Comparison of ENCODE assay signal across 13 cellular contexts in genomic region chr6:166499350-166500163, GRCh38.
A peak's percentile ranks its signal among the peaks of the same experiment; 100 is the strongest.
DNase-seq lines count a peak whose midpoint lies in the region; ATAC-seq and TF ChIP-seq lines count a peak whose summit lies in the region.
"Had no signal": no experiment of that assay in that cellular context is flagged by ENCODE, and none has a peak within 500 bp of the region (broad histone marks: within the 10 kb centered on the region; RNA-seq: fewer than 3 reads in every experiment).

No MANE protein-coding gene starts in this region.

- peak overlapping the region; percentile 20; the same call in 1 of the 2 replicates for H3K4me2 ChIP-seq in OCI-LY3 (ENCODE audit: low read length)

- peak; percentile 59 for ATAC-seq in HG02623 (IDR thresholded peaks at IDR 0.05; ENCODE audit: unreplicated experiment)
- ATAC-seq: upper lobe of right lung had no signal

- peaks cover 5% of the 10 kb centered on the region; the same call in 1 of the 2 replicates for H3K36me3 Mint-ChIP-seq in HFFc6 (ENCODE audit: low read depth)

- peaks cover 28% of the 10 kb centered on the region for H3K4me1 ChIP-seq in OCI-LY3 (ENCODE audit: low read length)
- H3K4me1 ChIP-seq: upper lobe of right lung had no signal

- H3K27ac Mint-ChIP-seq in HFFc6: no peak overlapping the region
- H3K27ac Mint-ChIP-seq: B cell had no signal

- peaks cover 33% of the 10 kb centered on the region for H3K36me3 ChIP-seq in OCI-LY3 (replicated peaks; ENCODE audit: low read depth, low read length)

- H2AFZ ChIP-seq in OCI-LY3 (ENCODE audit: low read depth, low read length): no peak overlapping the region

- peak overlapping the region; percentile 93 for H3K27ac ChIP-seq in OCI-LY3 (ENCODE audit: low read length)
- H3K27ac ChIP-seq: upper lobe of right lung had no signal

- H3K4me3 Mint-ChIP-seq in HFFc6: no peak overlapping the region
- H3K4me3 Mint-ChIP-seq: activated naive CD8-positive, alpha-beta T cell treated with anti-CD3 and anti-CD28 coated beads, Interleukin-2, amount 10 ng/mL, durations not matched to agents 7 days and 5 days; B cell had no signal

- peak overlapping the region; percentile 18 for H3K4me3 ChIP-seq in OCI-LY3 (ENCODE audit: low read length)
- H3K4me3 ChIP-seq: upper lobe of right lung had no signal

- H3K9ac ChIP-seq in OCI-LY3 (ENCODE audit: low read length): no peak overlapping the region; the same call in 1 of the 2 replicates

- H3K27me3 ChIP-seq in OCI-LY3 (ENCODE audit: low read depth, low read length): no peaks in the 10 kb centered on the region
- H3K27me3 ChIP-seq: upper lobe of right lung had no signal

- CTCF ChIA-PET in GM10248 (lab: Yijun Ruan, JAX): interaction anchor here (1.6 kb wide), 2 partner anchors 10 to 16 kb away, joined by 3 to 4 read pairs; no protein-coding TSS in a partner anchor

- no peak for TF ChIP-seq POLR2A in erythroblast (IDR thresholded peaks at IDR 0.05; ENCODE audit: low read length)

- no peaks in the 10 kb centered on the region for H4K20me1 ChIP-seq in OCI-LY3 (ENCODE audit: insufficient read depth, low read length)

- no peaks in the 10 kb centered on the region; the same call in 1 of the 2 replicates for H3K9me3 Mint-ChIP-seq in HFFc6
- H3K9me3 Mint-ChIP-seq: activated naive CD8-positive, alpha-beta T cell treated with anti-CD3 and anti-CD28 coated beads, Interleukin-2, amount 10 ng/mL, durations not matched to agents 7 days and 5 days had no signal

- H3K9me3 ChIP-seq in OCI-LY3 (ENCODE audit: insufficient read depth, low read length): peaks cover 15% of the 10 kb centered on the region
- H3K9me3 ChIP-seq: upper lobe of right lung had no signal

- no peaks in the 10 kb centered on the region for H3K27me3 Mint-ChIP-seq in HFFc6 (ENCODE audit: insufficient read depth)
- H3K27me3 Mint-ChIP-seq: activated naive CD8-positive, alpha-beta T cell treated with anti-CD3 and anti-CD28 coated beads, Interleukin-2, amount 10 ng/mL, durations not matched to agents 7 days and 5 days; B cell had no signal

- no peaks in the 10 kb centered on the region for H3K4me1 Mint-ChIP-seq in HFFc6 (ENCODE audit: low read depth)

- no peak for TF ChIP-seq CTCF in OCI-LY3 (IDR thresholded peaks at IDR 0.05; ENCODE audit: low read depth, low read length)
- no peak for TF ChIP-seq CTCF in GM10248 (IDR thresholded peaks at IDR 0.05; ENCODE audit: control extremely low read depth, extremely low read depth, low read depth, missing control alignments)
- TF ChIP-seq CTCF in HFFc6 (IDR thresholded peaks at IDR 0.05): no peak

- peak; percentile 25 for DNase-seq in stimulated activated CD4-positive, alpha-beta T cell treated with anti-CD3 and anti-CD28 coated beads, Interleukin-15, amount 100 ng/mL, for 24 hours
- no peak for DNase-seq in stimulated activated CD4-positive, alpha-beta T cell treated with anti-CD3 and anti-CD28 coated beads, Interleukin-12 subunit alpha, Interleukin-12 subunit beta, amount 100 ng/mL, for 4 hours
- DNase-seq in GM10248 (ENCODE audit: extremely low spot score): no peak
- DNase-seq in erythroblast (lab: John Stamatoyannopoulos, UW): no peak
- DNase-seq in Kasumi-1 (lab: John Stamatoyannopoulos, UW): no peak
- DNase-seq in HFFc6: no peak
- DNase-seq: activated naive CD8-positive, alpha-beta T cell treated with anti-CD3 and anti-CD28 coated beads, Interleukin-2, amount 10 ng/mL, durations not matched to agents 7 days and 5 days; glutamatergic neuron; NCI-H2029 treated with DMSO at 0.1 percent for 48 hours; upper lobe of right lung had no signal

- no peaks in the 10 kb centered on the region for H3K79me2 ChIP-seq in OCI-LY3 (ENCODE audit: low read length)

- POLR2A ChIA-PET in GM10248 (lab: Yijun Ruan, JAX): no interaction called here
